Comparison of ENCODE assay signal across 17 cellular contexts in genomic region chr2:20542269-20542668, GRCh38.
"Had no signal": no experiment of that assay in that cellular context is flagged by ENCODE, and none has a peak within 500 bp of the region (broad histone marks: within the 10 kb centered on the region; RNA-seq: fewer than 3 reads in every experiment).

No MANE protein-coding gene starts in this region.

- H3K36me3 ChIP-seq: neutrophil, sigmoid colon, suprapubic skin, thyroid gland, upper lobe of right lung, vagina had no signal

- DNase-seq: cerebellar nuclear complex; dermis blood vessel endothelial cell; foreskin melanocyte; islet precursor cell; sigmoid colon; stimulated activated CD4-positive, alpha-beta T cell treated with anti-CD3 and anti-CD28 coated beads, Interleukin-2, amount 100 ng/mL, for 48 hours; stimulated activated naive CD8-positive, alpha-beta T cell treated with anti-CD3 and anti-CD28 coated beads, Interleukin-15, Interleukin-2, amounts not matched to agents 100 U/mL and 50 U/mL, for 24 hours; thyroid gland had no signal

- FAIRE-seq: colon had no signal

- H3K9me3 Mint-ChIP-seq: natural killer cell treated with Interleukin-12 subunit alpha and Interleukin-12 subunit beta and Interleukin-15 and Interleukin-18, amount 100 ng/mL, for 72 hours had no signal

- H3K27ac ChIP-seq: neutrophil, skin epidermis, suprapubic skin, thyroid gland, upper lobe of right lung, vagina had no signal

- H3K27ac Mint-ChIP-seq: natural killer cell treated with Interleukin-12 subunit alpha and Interleukin-12 subunit beta and Interleukin-15 and Interleukin-18, amount 100 ng/mL, for 72 hours had no signal

- H3K4me1 ChIP-seq: thyroid gland, upper lobe of right lung had no signal

- H3K4me3 Mint-ChIP-seq: natural killer cell treated with Interleukin-12 subunit alpha and Interleukin-12 subunit beta and Interleukin-15 and Interleukin-18, amount 100 ng/mL, for 72 hours had no signal

- H3K27me3 ChIP-seq: neutrophil, sigmoid colon, suprapubic skin, thyroid gland, upper lobe of right lung, vagina had no signal

- H3K4me3 ChIP-seq: mucosa of descending colon, sigmoid colon, skin epidermis, suprapubic skin, thyroid gland, upper lobe of right lung, vagina had no signal

- H3K36me3 Mint-ChIP-seq: natural killer cell treated with Interleukin-12 subunit alpha and Interleukin-12 subunit beta and Interleukin-15 and Interleukin-18, amount 100 ng/mL, for 72 hours had no signal

- ATAC-seq: left lobe of liver; mucosa of descending colon; stimulated activated naive CD8-positive, alpha-beta T cell treated with anti-CD3 and anti-CD28 coated beads, Interleukin-15, Interleukin-2, amounts not matched to agents 100 U/mL and 50 U/mL, for 24 hours; upper lobe of right lung had no signal

- H3K9me3 ChIP-seq: mucosa of descending colon, neutrophil, sigmoid colon, suprapubic skin, thyroid gland, upper lobe of right lung, vagina had no signal
